ENCODE assay signal across 20 cellular contexts in genomic region chr9:137500666-137501397, GRCh38. TPM values are rescaled to one million over a fixed set of nuclear protein-coding genes. Genes with fewer than 3 reads are reported as not detected.
DNase-seq lines count a peak whose midpoint lies in the region; ATAC-seq and TF ChIP-seq lines count a peak whose summit lies in the region.
"Had no signal": no experiment of that assay in that cellular context is flagged by ENCODE, and none has a peak within 500 bp of the region (broad histone marks: within the 10 kb centered on the region; RNA-seq: fewer than 3 reads in every experiment).

No MANE protein-coding gene starts in this region.

- H3K4me1 Mint-ChIP-seq in endodermal cell, result no peaks in the 10 kb centered on the region
- H3K4me1 Mint-ChIP-seq: CD14-positive monocyte had no signal

- H3K36me3 ChIP-seq in NT2/D1 (ENCODE audit: insufficient read depth, insufficient read length, low read length), result no peaks in the 10 kb centered on the region
- no peaks in the 10 kb centered on the region for H3K36me3 ChIP-seq in endodermal cell (ENCODE audit: control insufficient read depth, insufficient read depth, low read length)
- peaks cover 0 to 9% (median 0%) of the 10 kb centered on the region in 3 donors for H3K36me3 ChIP-seq in Peyer's patch
- H3K36me3 ChIP-seq: BE2C had no signal

- H3K27me3 ChIP-seq in NT2/D1 (ENCODE audit: insufficient read depth, insufficient read length), result peaks cover 3% of the 10 kb centered on the region
- no peaks in the 10 kb centered on the region for H3K27me3 ChIP-seq in endodermal cell (ENCODE audit: control insufficient read depth, insufficient read depth, low read length, poor library complexity, severe bottlenecking)
- no peaks in the 10 kb centered on the region for H3K27me3 ChIP-seq in Peyer's patch
- H3K27me3 ChIP-seq: BE2C had no signal

- H3K9me3 Mint-ChIP-seq in endodermal cell, result peaks cover 16% of the 10 kb centered on the region

- H3K36me3 Mint-ChIP-seq in endodermal cell (ENCODE audit: low read depth), result no peaks in the 10 kb centered on the region
- H3K36me3 Mint-ChIP-seq: CD14-positive monocyte had no signal

- H3K9ac ChIP-seq in NT2/D1 (ENCODE audit: insufficient read length, low read depth) (peak overlapping the region; percentile 6), endodermal cell (ENCODE audit: extremely low read depth, low read length, poor library complexity, severe bottlenecking) (no peak overlapping the region)
- H3K9ac ChIP-seq: GM23248 had no signal

- no peak for ATAC-seq in HG02588 (IDR thresholded peaks at IDR 0.05; ENCODE audit: unreplicated experiment)
- ATAC-seq: HCT116 had no signal

- H3K27ac Mint-ChIP-seq in endodermal cell, result no peak overlapping the region
- H3K27ac Mint-ChIP-seq: CD14-positive monocyte had no signal

- TF ChIP-seq POLR2A in Peyer's patch (IDR thresholded peaks at IDR 0.05), result no peak

- TF ChIP-seq CTCF in endodermal cell (conservative IDR thresholded peaks at IDR 0.05) (no peak), Peyer's patch (IDR thresholded peaks at IDR 0.05) (no peak)

- H3K9me3 ChIP-seq in NT2/D1 (ENCODE audit: insufficient read depth, low read length) (no peaks in the 10 kb centered on the region), endodermal cell (ENCODE audit: control insufficient read depth, low read length) (no peaks in the 10 kb centered on the region), Peyer's patch (no peaks in the 10 kb centered on the region)
- H3K9me3 ChIP-seq: BE2C had no signal

- WGBS in endodermal cell (ENCODE audit: insufficient coverage in 1 of 2, insufficient read length in 1 of 2), 2 experiments, result 94 to 95% methylated on average over 42 to 45 of the region's 45 CpGs

- H3K27me3 Mint-ChIP-seq in endodermal cell (ENCODE audit: insufficient read depth), result peaks cover 3% of the 10 kb centered on the region
- H3K27me3 Mint-ChIP-seq: CD4-positive, alpha-beta memory T cell; IgD-negative memory B cell had no signal

- peaks cover 13% of the 10 kb centered on the region for H3K4me1 ChIP-seq in NT2/D1 (ENCODE audit: insufficient read depth, insufficient read length)
- no peaks in the 10 kb centered on the region for H3K4me1 ChIP-seq in endodermal cell (ENCODE audit: control insufficient read depth, insufficient read depth, low read length)
- H3K4me1 ChIP-seq in Peyer's patch, result no peaks in the 10 kb centered on the region
- H3K4me1 ChIP-seq: BE2C had no signal

- H3K4me3 ChIP-seq in NT2/D1 (ENCODE audit: insufficient read length, low read depth) (no peak overlapping the region), endodermal cell (ENCODE audit: low read length) (no peak overlapping the region), Peyer's patch (no peak overlapping the region)
- H3K4me3 ChIP-seq: GM23248 had no signal

- H3K27ac ChIP-seq in endodermal cell (ENCODE audit: low read depth, low read length), result no peak overlapping the region
- H3K27ac ChIP-seq in Peyer's patch, result no peak overlapping the region
- H3K27ac ChIP-seq: GM23248 had no signal

- no peak overlapping the region for H3K4me3 Mint-ChIP-seq in endodermal cell
- H3K4me3 Mint-ChIP-seq: CD14-positive monocyte; CD4-positive, alpha-beta memory T cell had no signal

- DNase-seq in COLO668 (lab: John Stamatoyannopoulos, UW; ENCODE audit: unreplicated experiment) (peak; percentile 43), NT2/D1 (ENCODE audit: low read depth, low spot score) (no peak), endodermal cell (peak; percentile 38), Peyer's patch (no peak), T-helper 1 cell (no peak)
- DNase-seq: ACHN; BE2C; CD4-positive, alpha-beta memory T cell; DMS 273 treated with DMSO at 0.1 percent for 48 hours; DMS53; DND-41; EL; GM23248; HFFc6; KBM-7 had no signal

RNA-seq across cellular contexts. Expression of gene NSMF, which starts 41.7 kb away (rescaled TPM):
- 10 to 100 TPM; 58.9 to 66.0 TPM for total RNA-seq in endodermal cell
- 83.1 TPM for polyA plus RNA-seq in endodermal cell (2013, experiment 1 of 2)
- 72.7 TPM for polyA plus RNA-seq in endodermal cell (2013, experiment 2 of 2)
- 100 to 1,000 TPM in 3 of 4 donors, 10 to 100 TPM in 1; 47.0 to 135 (median 117) TPM for total RNA-seq in Peyer's patch

RNA-seq across cellular contexts. Expression of gene PNPLA7, which starts 49.4 kb away (rescaled TPM):
- total RNA-seq in endodermal cell (1 to 10 TPM; 2.0 to 2.4 TPM), Peyer's patch (10 to 100 TPM; 11.4 to 48.6 (median 27.2) TPM)
- 1.8 TPM for polyA plus RNA-seq in endodermal cell (2013, experiment 1 of 2)
- polyA plus RNA-seq in endodermal cell (2013, experiment 2 of 2), result 1.4 TPM
- total RNA-seq: G401 had no signal

RNA-seq across cellular contexts. Expression of gene MRPL41, which starts 50.8 kb away (rescaled TPM):
- total RNA-seq in endodermal cell (10 to 100 TPM; 43.7 to 49.6 TPM), Peyer's patch (10 to 100 TPM; 55.3 to 89.5 (median 84.8) TPM)
- 31.6 TPM for polyA plus RNA-seq in endodermal cell (2013, experiment 1 of 2)
- polyA plus RNA-seq in endodermal cell (2013, experiment 2 of 2), result 27.9 TPM

RNA-seq across cellular contexts. Expression of gene ENTPD8, which starts 59.7 kb away (rescaled TPM):
- total RNA-seq in endodermal cell, result under 1 TPM; 0.33 to 0.75 TPM
- polyA plus RNA-seq in endodermal cell (2013, experiment 1 of 2), result 0.25 TPM
- polyA plus RNA-seq in endodermal cell (2013, experiment 2 of 2), result 0.17 TPM
- total RNA-seq in Peyer's patch, result 100 to 1,000 TPM in 2 of 4 donors, 10 to 100 TPM in 2; 26.4 to 143 (median 104) TPM
- total RNA-seq: CD4-positive, alpha-beta memory T cell; GM23248; HFFc6 had no signal
- polyA plus RNA-seq: CD14-positive monocyte; CD4-positive, alpha-beta memory T cell; GM23248; IgD-negative memory B cell had no signal

Comparison
In these comparisons a context has a peak if more than half of its experiments do, and no peak if none do; other contexts are left out.
1. DNase-seq: peak in COLO668 (single experiment) and endodermal cell (single experiment); none in NT2/D1 (single experiment), Peyer's patch (0 of 3) and T-helper 1 cell (0 of 5).